Comparison of ENCODE assay signal across 1 cellular context in the genomic region with DNA sequence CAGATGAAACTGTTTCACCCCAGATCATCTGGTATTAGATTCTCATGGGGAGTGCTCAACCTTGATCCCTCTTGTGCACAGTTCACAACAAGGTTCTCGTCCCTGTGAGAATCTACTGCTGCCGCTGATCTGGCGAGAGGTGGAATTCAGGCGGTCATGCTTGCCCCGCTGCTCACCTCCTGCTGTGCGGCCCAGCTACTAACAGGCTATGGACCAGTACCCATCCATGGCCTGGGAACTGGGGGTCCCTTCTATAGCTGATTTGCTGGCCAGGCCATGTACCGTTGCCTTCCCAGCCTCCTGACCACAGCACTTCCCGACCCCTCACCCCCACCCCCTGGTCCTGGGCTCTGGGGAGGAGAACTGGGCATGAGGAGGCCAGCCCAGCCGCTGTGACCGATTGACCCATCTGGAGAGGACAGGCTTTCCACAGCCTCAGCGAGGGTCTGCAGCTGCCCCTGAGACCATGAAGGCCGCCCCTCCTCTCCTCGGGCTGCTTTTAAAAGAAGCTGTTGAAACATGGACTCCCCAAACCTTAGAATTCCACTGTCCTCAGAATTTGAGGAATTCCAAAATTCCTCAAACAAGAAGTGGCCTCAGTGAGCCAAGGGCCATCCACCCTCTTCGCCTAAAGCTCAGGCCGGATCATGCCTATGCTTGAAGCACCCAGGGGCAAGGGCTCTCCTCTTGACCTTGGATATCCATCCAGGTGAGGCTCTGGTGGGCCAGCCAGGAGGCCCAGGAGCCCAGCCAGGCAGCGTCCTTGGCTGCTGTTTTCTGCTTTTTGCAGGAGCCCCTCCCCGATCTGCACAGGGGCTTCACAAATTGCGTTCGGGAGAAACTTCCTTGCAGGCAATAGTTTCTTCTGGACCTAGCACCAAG.
TF ChIP-seq lines count a peak whose summit lies in the region.

No MANE protein-coding gene starts in this region.

TF ChIP-seq in endothelial cell of umbilical vein, 7 proteins besides CTCF, POLR2A, EP300 and RAD21:
- TF ChIP-seq EZH2 (IDR thresholded peaks at IDR 0.05; ENCODE audit: borderline replicate concordance, low read depth, low read length, severe bottlenecking) (no peak), FOS (IDR thresholded peaks at IDR 0.05; ENCODE audit: borderline replicate concordance, insufficient read depth, low read length) (no peak), MAX (IDR thresholded peaks at IDR 0.05; ENCODE audit: insufficient read depth, insufficient read length) (no peak), POLR2AphosphoS5 (IDR thresholded peaks at IDR 0.05; ENCODE audit: insufficient read depth, low read depth, low read length) (no peak), GATA2 (IDR thresholded peaks at IDR 0.05; ENCODE audit: insufficient read depth, insufficient read length, low read depth, low read length) (no peak), JUN (IDR thresholded peaks at IDR 0.05; ENCODE audit: borderline replicate concordance, insufficient read depth, insufficient read length, low read depth) (no peak)
